Comparison of ENCODE assay signal across 14 cellular contexts in the genomic region with DNA sequence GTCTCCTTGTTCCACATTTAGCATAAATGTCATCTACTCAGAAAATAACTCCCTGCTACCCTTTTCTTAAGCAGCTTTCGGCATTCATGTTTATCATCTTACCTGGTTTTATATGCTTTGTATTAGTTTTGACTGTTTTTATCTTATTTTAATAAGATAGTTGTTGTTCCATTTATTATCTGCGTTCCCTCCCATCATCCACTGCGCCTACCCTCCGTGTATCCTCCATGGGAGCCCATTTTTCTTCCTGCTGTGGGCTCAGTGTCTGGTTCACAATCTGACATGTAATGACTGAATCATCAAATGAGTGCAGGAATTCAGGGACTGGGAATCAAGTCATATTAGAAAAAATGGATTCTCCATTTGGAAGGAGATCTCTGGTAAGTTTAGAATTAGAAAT. TPM values are rescaled to one million over a fixed set of nuclear protein-coding genes. Genes with fewer than 3 reads are reported as not detected.
"Had no signal": no experiment of that assay in that cellular context is flagged by ENCODE, and none has a peak within 500 bp of the region (broad histone marks: within the 10 kb centered on the region; RNA-seq: fewer than 3 reads in every experiment).

No MANE protein-coding gene starts in this region.

RNA-seq across cellular contexts. Expression of a gene that starts 2.3 kb away (rescaled TPM):
- total RNA-seq: activated B cell treated with CpG ODN at 0.5 μM for 24 hours; activated CD4-positive, alpha-beta memory T cell treated with anti-CD3 and anti-CD28 coated beads for 36 hours; activated CD4-positive, alpha-beta memory T cell treated with anti-CD3 and anti-CD28 coated beads, Interleukin-2, amount 10 ng/mL, durations not matched to agents 7 days and 5 days; activated CD4-positive, alpha-beta T cell treated with anti-CD3 and anti-CD28 coated beads for 36 hours; activated CD4-positive, alpha-beta T cell treated with anti-CD3 and anti-CD28 coated beads, Interleukin-2, amount 10 ng/mL, durations not matched to agents 24 days and 14 days; activated CD4-positive, alpha-beta T cell treated with anti-CD3 and anti-CD28 coated beads, Interleukin-2, amount 10 ng/mL, durations not matched to agents 7 days and 5 days; activated CD8-positive, alpha-beta memory T cell treated with anti-CD3 and anti-CD28 coated beads for 36 hours; activated CD8-positive, alpha-beta memory T cell treated with anti-CD3 and anti-CD28 coated beads, Interleukin-2, amount 10 ng/mL, durations not matched to agents 7 days and 5 days; activated CD8-positive, alpha-beta T cell treated with anti-CD3 and anti-CD28 coated beads for 36 hours; activated CD8-positive, alpha-beta T cell treated with anti-CD3 and anti-CD28 coated beads, Interleukin-2, amount 10 ng/mL, durations not matched to agents 7 days and 5 days; T-cell; T-helper 1 cell treated with Interleukin-12 subunit alpha and Interleukin-12 subunit beta and Interleukin-4 antibody, amounts not matched to agents 30 ng/mL and 1 ng/mL, for 36 hours; T-helper 17 cell; T-helper 2 cell treated with Interferon-gamma antibody and Interleukin-4, amounts not matched to agents 100 ng/mL and 5 ng/mL, for 36 hours had no signal
